In genomic region chr7:46494441-46494840, GRCh38 we compare ENCODE assay signal across 18 cellular contexts.
DNase-seq lines count a peak whose midpoint lies in the region; ATAC-seq and TF ChIP-seq lines count a peak whose summit lies in the region.
"Had no signal": no experiment of that assay in that cellular context is flagged by ENCODE, and none has a peak within 500 bp of the region (broad histone marks: within the 10 kb centered on the region; RNA-seq: fewer than 3 reads in every experiment).

No MANE protein-coding gene starts in this region.

- TF ChIP-seq POLR2A in IMR-90 (IDR thresholded peaks at IDR 0.05; ENCODE audit: low read depth, low read length): no peak

- H3K14ac ChIP-seq in IMR-90 (replicated peaks; ENCODE audit: low read depth, low read length): no peak overlapping the region

- no peak overlapping the region for H2AK9ac ChIP-seq in IMR-90 (replicated peaks; ENCODE audit: low read depth, low read length, poor library complexity)

- H3K4me1 Mint-ChIP-seq in osteocyte (ENCODE audit: unreplicated experiment) (peaks cover 19% of the 10 kb centered on the region), progenitor cell of endocrine pancreas (ENCODE audit: low read depth) (no peaks in the 10 kb centered on the region)
- H3K4me1 Mint-ChIP-seq: B cell had no signal

- H4K20me1 ChIP-seq in IMR-90 (ENCODE audit: insufficient read depth, low read length): no peaks in the 10 kb centered on the region
- H4K20me1 ChIP-seq: BLaER1 treated with 17β-estradiol and CSF1 and Interleukin-3, amounts not matched to agents 10 nM and 100 nM had no signal

- no peak overlapping the region for H3K4me2 ChIP-seq in IMR-90 (ENCODE audit: low read depth, low read length)
- H3K4me2 ChIP-seq: BLaER1 treated with 17β-estradiol and CSF1 and Interleukin-3, amounts not matched to agents 10 nM and 100 nM had no signal

- no TSS peak for BruUV-seq in IMR-90 (replicated peaks; lab: Mats Ljungman, UMichigan)

- H3K27ac Mint-ChIP-seq in osteocyte (ENCODE audit: unreplicated experiment) (peak overlapping the region; percentile 63), progenitor cell of endocrine pancreas (no peak overlapping the region)
- no peak overlapping the region for H3K27ac Mint-ChIP-seq in activated naive CD4-positive, alpha-beta T cell treated with anti-CD3 and anti-CD28 coated beads, Interleukin-2, amount 50 U/mL, for 72 hours
- H3K27ac Mint-ChIP-seq: B cell; CD8-positive, alpha-beta T cell had no signal

- H3K36me3 Mint-ChIP-seq in osteocyte (ENCODE audit: unreplicated experiment): peaks cover 8% of the 10 kb centered on the region
- H3K36me3 Mint-ChIP-seq in activated naive CD4-positive, alpha-beta T cell treated with anti-CD3 and anti-CD28 coated beads, Interleukin-2, amount 50 U/mL, for 72 hours: peaks cover 0 to 16% of the 10 kb centered on the region in 2 donors
- no peaks in the 10 kb centered on the region for H3K36me3 Mint-ChIP-seq in progenitor cell of endocrine pancreas (ENCODE audit: insufficient read depth)
- H3K36me3 Mint-ChIP-seq: CD8-positive, alpha-beta T cell had no signal

- peak; percentile 67 for DNase-seq in EH (ENCODE audit: low read depth)
- DNase-seq in IMR-90: peak; percentile 35
- peak; percentile 51 for DNase-seq in fibroblast of villous mesenchyme (ENCODE audit: low read depth)
- no peak for DNase-seq in osteocyte (ENCODE audit: extremely low spot score, unreplicated experiment)
- DNase-seq in activated CD8-positive, alpha-beta memory T cell treated with anti-CD3 and anti-CD28 coated beads, Interleukin-2, amount 50 U/mL, for 48 hours: no peak
- no peak for DNase-seq in activated naive CD4-positive, alpha-beta T cell treated with anti-CD3 and anti-CD28 coated beads, Interleukin-2, amount 50 U/mL, for 72 hours (ENCODE audit: low spot score in 2 of 2)
- no peak for DNase-seq in progenitor cell of endocrine pancreas (ENCODE audit: low spot score, unreplicated experiment)
- DNase-seq: 8988T; CD8-positive, alpha-beta T cell; DMS153; DMS79 had no signal

- H3K27ac ChIP-seq in IMR-90 (ENCODE audit: insufficient read depth, low read length): no peak overlapping the region
- H3K27ac ChIP-seq: BLaER1 treated with 17β-estradiol and CSF1 and Interleukin-3, amounts not matched to agents 10 nM and 100 nM; HL-60 had no signal

- H4K8ac ChIP-seq in IMR-90 (ENCODE audit: low read depth in 2 of 2, low read length in 2 of 2): no peak overlapping the region

- H3K4me3 ChIP-seq in IMR-90 (ENCODE audit: insufficient read depth, low read depth, low read length): no peak overlapping the region
- no peak overlapping the region for H3K4me3 ChIP-seq in fibroblast of villous mesenchyme (ENCODE audit: low read depth, low read length)
- H3K4me3 ChIP-seq: BLaER1 treated with 17β-estradiol and CSF1 and Interleukin-3, amounts not matched to agents 10 nM and 100 nM; GM12878; HAP-1; K562 had no signal

- ATAC-seq in IMR-90 (ENCODE audit: low read depth): no peak
- no peak for ATAC-seq in GM21381 (IDR thresholded peaks at IDR 0.05; ENCODE audit: unreplicated experiment)
- ATAC-seq in activated naive CD4-positive, alpha-beta T cell treated with anti-CD3 and anti-CD28 coated beads, Interleukin-2, amount 50 U/mL, for 72 hours: no peak
- ATAC-seq: CD8-positive, alpha-beta T cell; GM12878; K562 had no signal

- H2AFZ ChIP-seq in IMR-90 (replicated peaks; ENCODE audit: low read length, poor library complexity): no peak overlapping the region

- no peaks in the 10 kb centered on the region for H3K79me1 ChIP-seq in IMR-90 (ENCODE audit: low read depth in 1 of 2, low read length in 2 of 2)

- CTCF ChIA-PET in IMR-90 (lab: Yijun Ruan, JAX): interaction anchor here (0.8 to 1.0 kb wide), 2 partner anchors 9 to 589 kb away, joined by 3 read pairs; no protein-coding TSS in a partner anchor

- H3K9ac ChIP-seq in IMR-90 (ENCODE audit: low read depth, low read length): no peak overlapping the region
- H3K9ac ChIP-seq: BLaER1 treated with 17β-estradiol and CSF1 and Interleukin-3, amounts not matched to agents 10 nM and 100 nM had no signal

- no peaks in the 10 kb centered on the region; the same call in 1 of the 2 replicates for H3K4me1 ChIP-seq in IMR-90 (ENCODE audit: control insufficient read depth, insufficient read depth, low read length)
- H3K4me1 ChIP-seq: BLaER1 treated with 17β-estradiol and CSF1 and Interleukin-3, amounts not matched to agents 10 nM and 100 nM; HAP-1 had no signal

- H3K9me3 ChIP-seq in IMR-90 (ENCODE audit: control insufficient read depth, insufficient read depth, low read length): peaks cover 3% of the 10 kb centered on the region; the same call in 1 of the 2 replicates

- no peaks in the 10 kb centered on the region for H3K27me3 ChIP-seq in IMR-90 (ENCODE audit: control insufficient read depth, insufficient read depth, low read length)
- H3K27me3 ChIP-seq: BLaER1 treated with 17β-estradiol and CSF1 and Interleukin-3, amounts not matched to agents 10 nM and 100 nM had no signal

- no peak overlapping the region for H3K4me3 Mint-ChIP-seq in osteocyte (ENCODE audit: unreplicated experiment)
- no peak overlapping the region for H3K4me3 Mint-ChIP-seq in progenitor cell of endocrine pancreas (ENCODE audit: low read depth)
- H3K4me3 Mint-ChIP-seq: B cell; CD8-positive, alpha-beta T cell had no signal

- no peaks in the 10 kb centered on the region for H3K9me1 ChIP-seq in IMR-90 (ENCODE audit: insufficient read depth, low read length)

- intact Hi-C loops in IMR-90 (cut with micrococcal nuclease): no loop called here

- dilution Hi-C loops in IMR-90 (cut with HindIII; ENCODE audit: low sequenced_read_pairs, unreplicated experiment): no loop called here

- no peak overlapping the region for H3K23ac ChIP-seq in IMR-90 (ENCODE audit: low read depth, low read length)

- WGBS in IMR-90 (ENCODE audit: extremely low coverage in 2 of 2, insufficient read length in 1 of 2), 2 experiments: no CpG with 5 or more reads among the region's 3 CpGs

- TF ChIP-seq RAD21 in IMR-90 (IDR thresholded peaks at IDR 0.05; ENCODE audit: low read length): no peak

- H3K4ac ChIP-seq in IMR-90 (ENCODE audit: low read depth, low read length): no peak overlapping the region

- H2BK20ac ChIP-seq in IMR-90 (ENCODE audit: low read depth, low read length): no peak overlapping the region

- H3K27me3 Mint-ChIP-seq in osteocyte (ENCODE audit: unreplicated experiment) (no peaks in the 10 kb centered on the region), progenitor cell of endocrine pancreas (no peaks in the 10 kb centered on the region)
- H3K27me3 Mint-ChIP-seq: B cell had no signal

- H4K91ac ChIP-seq in IMR-90 (ENCODE audit: insufficient read depth, low read depth, low read length): no peak overlapping the region

- no peak overlapping the region for H3K56ac ChIP-seq in IMR-90 (ENCODE audit: extremely low read depth, insufficient read depth, low read length)

- H2BK5ac ChIP-seq in IMR-90 (ENCODE audit: low read depth, low read length, poor library complexity, severe bottlenecking): peak overlapping the region; percentile 87

- no peak overlapping the region for H3K18ac ChIP-seq in IMR-90 (ENCODE audit: low read depth, low read length)

- POLR2A ChIA-PET in IMR-90 (lab: Charles Lee; ENCODE audit: unreplicated experiment): no interaction called here

- H2AK5ac ChIP-seq in IMR-90 (ENCODE audit: low read depth, low read length): no peak overlapping the region

- H3K9me3 Mint-ChIP-seq in osteocyte (ENCODE audit: unreplicated experiment) (peaks cover 29% of the 10 kb centered on the region), progenitor cell of endocrine pancreas (ENCODE audit: low read depth) (peaks cover 25% of the 10 kb centered on the region)
- H3K9me3 Mint-ChIP-seq in activated naive CD4-positive, alpha-beta T cell treated with anti-CD3 and anti-CD28 coated beads, Interleukin-2, amount 50 U/mL, for 72 hours: peaks cover 20 to 31% of the 10 kb centered on the region in 2 donors

- H2BK15ac ChIP-seq in IMR-90 (ENCODE audit: low read depth, low read length): no peak overlapping the region

- in situ Hi-C loops in IMR-90 (cut with MboI; ENCODE audit: low sequenced_read_pairs): no loop called here

- H2BK120ac ChIP-seq in IMR-90 (ENCODE audit: low read depth, low read length): no peak overlapping the region

- TF ChIP-seq CTCF in IMR-90 (conservative IDR thresholded peaks at IDR 0.05; ENCODE audit: low read depth, low read length) (no peak), fibroblast of villous mesenchyme (IDR thresholded peaks at IDR 0.05; ENCODE audit: insufficient read depth, low read depth, low read length) (no peak), osteocyte (IDR thresholded peaks at IDR 0.05) (no peak), progenitor cell of endocrine pancreas (IDR thresholded peaks at IDR 0.05; ENCODE audit: unreplicated experiment) (no peak)

- no peaks in the 10 kb centered on the region for H3K36me3 ChIP-seq in IMR-90 (ENCODE audit: control insufficient read depth, insufficient read depth, low read length)
- H3K36me3 ChIP-seq: BLaER1 treated with 17β-estradiol and CSF1 and Interleukin-3, amounts not matched to agents 10 nM and 100 nM; HAP-1 had no signal

- no peak overlapping the region for H4K5ac ChIP-seq in IMR-90 (ENCODE audit: low read depth, low read length)

TF ChIP-seq in IMR-90, 13 proteins besides CTCF, POLR2A, EP300 and RAD21:
- no peak for TF ChIP-seq CHD1 (IDR thresholded peaks at IDR 0.05; ENCODE audit: low read depth, low read length)
- TF ChIP-seq NFE2L2 (IDR thresholded peaks at IDR 0.05; ENCODE audit: low read depth, low read length): no peak

Comparison
In these comparisons a context has a peak if more than half of its experiments do, and no peak if none do; other contexts are left out.
1. DNase-seq: peak in EH (single experiment), IMR-90 (single experiment) and fibroblast of villous mesenchyme (single experiment); none in osteocyte (single experiment), activated CD8-positive, alpha-beta memory T cell treated with anti-CD3 and anti-CD28 coated beads, Interleukin-2, amount 50 U/mL, for 48 hours (single experiment), activated naive CD4-positive, alpha-beta T cell treated with anti-CD3 and anti-CD28 coated beads, Interleukin-2, amount 50 U/mL, for 72 hours (0 of 2) and progenitor cell of endocrine pancreas (single experiment).